1 cellular context compared by ENCODE assay signal in genomic region chr12:113239288-113239771, GRCh38.
TF ChIP-seq lines count a peak whose summit lies in the region.

No MANE protein-coding gene starts in this region.

TF ChIP-seq in IMR-90, 13 proteins besides CTCF, POLR2A, EP300 and RAD21 (continued from another document):
- TF ChIP-seq NFE2L2 (IDR thresholded peaks at IDR 0.05; ENCODE audit: low read depth, low read length), result no peak
- TF ChIP-seq CEBPB (IDR thresholded peaks at IDR 0.05; ENCODE audit: low read depth, low read length), result no peak
